ENCODE assay signal across 8 cellular contexts in genomic region chr6:18404965-18405364, GRCh38. TPM values are rescaled to one million over a fixed set of nuclear protein-coding genes. Genes with fewer than 3 reads are reported as not detected.
DNase-seq lines count a peak whose midpoint lies in the region; ATAC-seq and TF ChIP-seq lines count a peak whose summit lies in the region.
"Not testable (repeated sequence)": the region's sequence is repeated elsewhere in the genome, so short reads cannot be mapped to it uniquely, and the experiment has no call there.
"Had no signal": no experiment of that assay in that cellular context is flagged by ENCODE, and none has a peak within 500 bp of the region (broad histone marks: within the 10 kb centered on the region; RNA-seq: fewer than 3 reads in every experiment).

No MANE protein-coding gene starts in this region.

- H3K4me1 Mint-ChIP-seq in osteocyte (ENCODE audit: unreplicated experiment) = peaks cover 53% of the 10 kb centered on the region

- H2AFZ ChIP-seq in PC-3 (ENCODE audit: low read length); mammary epithelial cell (ENCODE audit: low read depth, low read length): not testable (repeated sequence)

- DNase-seq in AG04450 (ENCODE audit: low read depth, low spot score); PC-3; mammary epithelial cell; foreskin keratinocyte; osteocyte (ENCODE audit: extremely low spot score, unreplicated experiment): not testable (repeated sequence)

- intact Hi-C loops in PC-3 (cut with micrococcal nuclease) = loop anchor here (1.0 to 5.0 kb wide), 6 partner anchors 16 to 143 kb away; partner anchors contain the start of gene DEK
- intact Hi-C loops in mammary epithelial cell (cut with micrococcal nuclease) = not testable (repeated sequence)

- not testable (repeated sequence) for ATAC-seq in PC-3, foreskin keratinocyte

- H3K9me3 Mint-ChIP-seq in osteocyte (ENCODE audit: unreplicated experiment) = not testable (repeated sequence)

- BruUV-seq in PC-3 (replicated peaks; lab: Mats Ljungman, UMichigan); mammary epithelial cell (replicated peaks; lab: Mats Ljungman, UMichigan): not testable (repeated sequence)

- dilution Hi-C loops in mammary epithelial cell (cut with HindIII; ENCODE audit: low sequenced_read_pairs) = not testable (repeated sequence)

- H3K27me3 Mint-ChIP-seq in osteocyte (ENCODE audit: unreplicated experiment) = not testable (repeated sequence)

- not testable (repeated sequence) for H3K9ac ChIP-seq in PC-3 (ENCODE audit: low read length); mammary epithelial cell (ENCODE audit: insufficient read depth, low read length)
- H3K9ac ChIP-seq in skeletal muscle satellite cell (ENCODE audit: low read depth, low read length) = peak overlapping the region; percentile 4

- H3K4me2 ChIP-seq in PC-3 (ENCODE audit: low read length) (peak overlapping the region; percentile 9; the same call in 1 of the 2 replicates), skeletal muscle satellite cell (ENCODE audit: low read length) (peak overlapping the region; percentile 50)
- not testable (repeated sequence) for H3K4me2 ChIP-seq in mammary epithelial cell (ENCODE audit: insufficient read depth, low read depth, low read length)

- H3K36me3 ChIP-seq in PC-3 (ENCODE audit: low read depth, low read length); mammary epithelial cell (ENCODE audit: insufficient read depth, low read length); skeletal muscle satellite cell (ENCODE audit: insufficient read depth, low read length): not testable (repeated sequence)

- not testable (repeated sequence) for H3F3A ChIP-seq in PC-3 (ENCODE audit: low read length, unreplicated experiment)

- 99% methylated on average over 6 of the region's 6 CpGs for WGBS in mammary epithelial cell (ENCODE audit: low coverage, missing lambda C conversion rate)

- not testable (repeated sequence) for H3K9me3 ChIP-seq in AG04450 (ENCODE audit: control insufficient read depth, insufficient read depth, low read length); PC-3 (ENCODE audit: low read length); mammary epithelial cell (replicated peaks; ENCODE audit: insufficient read depth, low read length); skeletal muscle satellite cell (replicated peaks; ENCODE audit: low read length)

- peak overlapping the region; percentile 87 for H3K27ac Mint-ChIP-seq in osteocyte (ENCODE audit: unreplicated experiment)

- peaks cover 30% of the 10 kb centered on the region for H3K4me1 ChIP-seq in PC-3 (ENCODE audit: insufficient read depth, low read length)
- peaks cover 12% of the 10 kb centered on the region for H3K4me1 ChIP-seq in mammary epithelial cell (ENCODE audit: insufficient read depth, low read length)
- H3K4me1 ChIP-seq in foreskin keratinocyte = peaks cover 17% of the 10 kb centered on the region
- peaks cover 23% of the 10 kb centered on the region for H3K4me1 ChIP-seq in skeletal muscle satellite cell (ENCODE audit: control insufficient read depth, insufficient read depth, low read length)

- not testable (repeated sequence) for H3K4me3 ChIP-seq in AG04450 (ENCODE audit: low read depth, low read length); PC-3 (ENCODE audit: low read length); mammary epithelial cell (replicated peaks in 1 of 3; ENCODE audit: insufficient read depth in 1 of 3, low read depth in 2 of 3, low read length in 3 of 3); skeletal muscle satellite cell (ENCODE audit: low read length)

- POLR2A ChIA-PET in AG04450 (lab: Yijun Ruan, JAX); PC-3 (lab: Charles Lee; ENCODE audit: unreplicated experiment): not testable (repeated sequence)

- H3K4me3 Mint-ChIP-seq in osteocyte (ENCODE audit: unreplicated experiment) = not testable (repeated sequence)

- H3K9me2 ChIP-seq in PC-3 (replicated peaks; ENCODE audit: low read length) = not testable (repeated sequence)

- not testable (repeated sequence) for TF ChIP-seq CTCF in AG04450 (IDR thresholded peaks at IDR 0.05; ENCODE audit: low read depth, low read length); PC-3 (conservative IDR thresholded peaks at IDR 0.05; ENCODE audit: low read depth, low read length); VCaP (conservative IDR thresholded peaks at IDR 0.05); mammary epithelial cell (conservative IDR thresholded peaks at IDR 0.05 in 1 of 2, IDR thresholded peaks at IDR 0.05 in 1 of 2; ENCODE audit: extremely low read depth in 1 of 2, insufficient read depth in 1 of 2, low read depth in 1 of 2, low read length in 2 of 2); foreskin keratinocyte (conservative IDR thresholded peaks at IDR 0.05); osteocyte (IDR thresholded peaks at IDR 0.05)

- H3K27me3 ChIP-seq in AG04450 (ENCODE audit: control insufficient read depth, insufficient read depth, low read length); PC-3 (ENCODE audit: low read length); mammary epithelial cell (ENCODE audit: insufficient read depth, low read length); foreskin keratinocyte; skeletal muscle satellite cell (ENCODE audit: control insufficient read depth, insufficient read depth, low read length): not testable (repeated sequence)

- H3K27ac ChIP-seq in AG04450 (ENCODE audit: low read depth, low read length) (peak overlapping the region; percentile 66), PC-3 (ENCODE audit: low read length) (peak overlapping the region; percentile 97), VCaP (peak overlapping the region; percentile 55), mammary epithelial cell (ENCODE audit: insufficient read depth, low read depth, low read length) (peak overlapping the region; percentile 8), foreskin keratinocyte (peak overlapping the region; percentile 53)

- not testable (repeated sequence) for H4K20me1 ChIP-seq in PC-3 (ENCODE audit: low read length); mammary epithelial cell (ENCODE audit: insufficient read depth, low read length)

- not testable (repeated sequence) for H3K79me2 ChIP-seq in PC-3 (ENCODE audit: low read length)
- H3K79me2 ChIP-seq in mammary epithelial cell (ENCODE audit: insufficient read depth, low read length) = peaks cover 81% of the 10 kb centered on the region

- not testable (repeated sequence) for H3K36me3 Mint-ChIP-seq in osteocyte (ENCODE audit: unreplicated experiment)

- in situ Hi-C loops in mammary epithelial cell (cut with MboI; ENCODE audit: low sequenced_read_pairs in 2 of 2) = not testable (repeated sequence)

- CTCF ChIA-PET in AG04450 (lab: Charles Lee); PC-3 (lab: Charles Lee); mammary epithelial cell (lab: Charles Lee; ENCODE audit: low non-redundant PET): not testable (repeated sequence)

RNA-seq across cellular contexts. Expression of gene RNF144B, which starts 17.8 kb away (rescaled TPM):
- 0.25 and 0.35 TPM in 2 replicates for polyA plus RNA-seq in AG04450 (2011; rRNA removed)
- 0.51 and 0.74 TPM in 2 replicates for polyA minus RNA-seq in AG04450 (2011; rRNA and poly(A)+ RNA removed)
- total RNA-seq in PC-3 (2014; rRNA removed) = 4.6 and 7.8 TPM in 2 replicates
- 10 to 100 TPM; 45.7 to 74.7 TPM for total RNA-seq in mammary epithelial cell
- 8.4 TPM for polyA plus RNA-seq in mammary epithelial cell
- 13.9 TPM for polyA minus RNA-seq in mammary epithelial cell
- total RNA-seq in foreskin keratinocyte = 17.5 and 18.0 TPM in 2 replicates
- polyA plus RNA-seq in foreskin keratinocyte = 5.7 and 6.7 TPM in 2 replicates
- 14.7 and 15.0 TPM in 2 replicates for total RNA-seq in osteocyte
- 1.0 and 1.5 TPM in 2 replicates for total RNA-seq in skeletal muscle satellite cell (2012; rRNA removed)
- total RNA-seq: K562 had no signal

Comparison
In these comparisons a context has a peak if more than half of its experiments do, and no peak if none do; other contexts are left out.
1. H3K27ac ChIP-seq: peak in every context shown above with its lines; median percentile 97 in PC-3; 66 in AG04450; 55 in VCaP; 53 in foreskin keratinocyte; 8 in mammary epithelial cell.